8 cellular contexts compared by ENCODE assay signal in the genomic region with DNA sequence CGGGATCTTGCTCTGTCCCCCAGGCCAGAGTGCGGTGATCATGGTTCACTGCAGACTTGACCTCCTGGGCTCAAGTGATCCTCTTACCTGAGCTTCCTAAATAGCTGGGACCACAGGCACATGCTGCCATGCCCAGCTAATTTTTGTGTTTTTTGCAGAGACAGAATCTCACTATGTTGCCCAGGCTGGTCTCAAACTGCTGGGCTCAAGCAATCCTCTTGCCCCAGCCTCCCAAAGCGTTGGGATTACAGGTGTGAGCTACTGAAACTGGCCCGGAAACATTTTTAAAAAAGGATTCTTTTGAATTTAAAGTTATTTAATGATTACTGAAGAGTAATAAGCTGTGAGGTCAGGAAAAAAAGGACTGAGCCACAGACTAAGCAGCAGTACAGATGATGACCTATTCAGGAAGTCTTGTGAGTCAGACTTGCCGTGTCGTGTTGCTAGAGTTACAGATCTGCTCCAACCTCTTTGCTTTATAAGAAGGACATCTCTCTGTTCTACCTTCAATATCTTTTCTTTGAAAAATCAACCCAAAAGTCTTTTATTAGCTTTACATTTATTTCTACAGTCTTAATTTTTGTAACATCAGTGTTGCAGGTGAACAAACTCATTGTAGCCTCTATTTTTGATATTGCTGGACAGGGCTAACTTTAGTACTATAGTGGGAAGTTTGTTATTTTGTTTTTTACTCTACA.
DNase-seq lines count a peak whose midpoint lies in the region; ATAC-seq and TF ChIP-seq lines count a peak whose summit lies in the region.

No MANE protein-coding gene starts in this region.

- no peak overlapping the region for H3K4me3 ChIP-seq in NB4 (ENCODE audit: low read depth, low read length)
- no peak overlapping the region for H3K4me3 ChIP-seq in foreskin fibroblast (ENCODE audit: low read depth in 1 of 2, low read length in 2 of 2)

- TF ChIP-seq POLR2A in NB4 (IDR thresholded peaks at IDR 0.05; ENCODE audit: extremely low read depth, insufficient read length) = no peak

- ATAC-seq in GM18867 (IDR thresholded peaks at IDR 0.05; ENCODE audit: unreplicated experiment) (no peak), HG03342 (IDR thresholded peaks at IDR 0.05; ENCODE audit: unreplicated experiment) (no peak)

- DNase-seq in NCI-H1436 treated with DMSO at 0.1 percent for 48 hours (lab: John Stamatoyannopoulos, UW) = peak; percentile 4
- DNase-seq in NCI-H1436 (lab: John Stamatoyannopoulos, UW) = no peak
- DNase-seq in NB4 (ENCODE audit: low read depth) = peak; percentile 66
- peak; percentile 79 for DNase-seq in activated CD8-positive, alpha-beta memory T cell treated with anti-CD3 and anti-CD28 coated beads, Interleukin-2, amount 50 U/mL, for 48 hours
- DNase-seq in foreskin fibroblast = peak; percentile 74 to 88
- DNase-seq in stimulated activated CD4-positive, alpha-beta T cell treated with anti-CD3 and anti-CD28 coated beads, Interleukin-15, amount 100 ng/mL, for 24 hours = peak; percentile 88

- TF ChIP-seq CTCF in NB4 (IDR thresholded peaks at IDR 0.05; ENCODE audit: low read depth, low read length) (no peak), foreskin fibroblast (IDR thresholded peaks at IDR 0.05; ENCODE audit: low read depth, low read length) (no peak)
